15 cellular contexts compared by ENCODE assay signal in the genomic region with DNA sequence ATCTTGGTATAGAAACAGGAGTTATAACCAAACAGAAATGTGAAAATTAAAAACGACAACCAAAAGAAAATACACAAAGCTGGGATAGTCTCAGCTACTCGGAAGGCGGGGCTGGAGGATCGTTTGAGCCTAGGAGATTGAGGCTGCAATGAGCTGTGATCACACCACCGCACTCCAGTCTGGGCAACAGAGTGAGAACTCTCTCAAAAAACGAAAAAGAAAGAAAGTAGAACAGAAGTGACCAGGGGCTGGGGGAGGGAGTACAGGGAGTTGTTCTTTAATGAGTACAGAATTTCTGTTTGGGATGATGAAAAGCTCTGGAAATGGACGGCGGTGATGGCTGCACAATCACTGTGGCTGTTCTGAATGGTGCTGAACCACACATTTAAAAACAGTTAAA.
"Had no signal": no experiment of that assay in that cellular context is flagged by ENCODE, and none has a peak within 500 bp of the region (broad histone marks: within the 10 kb centered on the region; RNA-seq: fewer than 3 reads in every experiment).

No MANE protein-coding gene starts in this region.

- H3K27ac ChIP-seq: breast epithelium, foreskin keratinocyte, heart left ventricle, left ventricle myocardium inferior, right lobe of liver, SK-N-MC had no signal

- DNase-seq: activated CD4-positive, alpha-beta T cell treated with anti-CD3 and anti-CD28 coated beads, Interleukin-2, amount 10 ng/mL, durations not matched to agents 7 days and 5 days; activated CD4-positive, CD25-positive, alpha-beta regulatory T cell; activated T-cell treated with anti-CD3 and anti-CD28 coated beads for 4 hours; foreskin keratinocyte; left ventricle myocardium inferior; occipital lobe; stimulated activated CD4-positive, alpha-beta T cell treated with anti-CD3 and anti-CD28 coated beads, Interleukin-12 subunit alpha, Interleukin-12 subunit beta, amount 100 ng/mL, for 4 hours; T-cell had no signal

- H3K4me1 ChIP-seq: breast epithelium, foreskin keratinocyte, prostate gland, right lobe of liver had no signal

- H3K36me3 ChIP-seq: breast epithelium had no signal

- H3K9me3 ChIP-seq: breast epithelium, heart left ventricle, left ventricle myocardium inferior, prostate gland, right lobe of liver had no signal

- H3K4me3 ChIP-seq: breast epithelium, heart left ventricle, left ventricle myocardium inferior, prostate gland, right lobe of liver, SK-N-MC had no signal

- FAIRE-seq: endothelial cell of umbilical vein, islet of Langerhans had no signal

- H3K27me3 ChIP-seq: breast epithelium, foreskin keratinocyte, heart left ventricle, right lobe of liver had no signal

- ATAC-seq: foreskin keratinocyte, heart left ventricle, right lobe of liver, T-cell had no signal
